ENCODE assay signal across 11 cellular contexts in the genomic region with DNA sequence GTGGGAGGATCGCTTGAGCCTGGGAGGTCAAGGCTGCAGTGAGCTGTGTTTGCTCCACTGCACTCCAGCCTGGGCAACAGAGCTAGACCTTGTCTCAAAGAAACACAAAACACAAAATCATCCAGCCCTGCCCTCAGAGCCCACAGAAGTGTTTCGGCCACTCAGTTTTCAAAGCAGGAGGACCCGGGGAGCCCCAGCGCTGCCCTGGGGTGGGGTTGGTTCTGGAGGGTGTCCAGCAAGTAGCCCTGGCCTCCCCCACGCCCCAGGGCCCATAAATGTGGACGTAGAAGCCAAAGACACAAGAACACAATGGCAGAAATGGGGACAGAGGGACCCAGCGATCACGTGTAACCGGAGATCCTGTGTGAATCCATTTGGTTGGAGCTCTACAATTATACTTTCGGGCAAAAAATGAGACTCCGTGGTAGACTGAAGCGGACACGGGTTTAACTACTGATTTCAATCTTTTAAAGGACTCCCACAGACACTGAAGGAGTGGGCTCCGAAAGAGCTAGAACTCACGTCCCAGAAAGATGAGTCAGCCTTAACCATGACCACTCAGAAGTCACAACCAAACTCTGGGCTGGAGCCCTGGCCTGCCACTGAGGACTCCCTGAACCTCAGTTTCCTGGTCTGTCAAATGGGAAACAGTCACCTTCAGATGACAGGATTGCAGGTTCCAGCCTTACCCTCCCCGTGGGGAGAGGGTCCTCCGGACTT. TPM values are rescaled to one million over a fixed set of nuclear protein-coding genes. Genes with fewer than 3 reads are reported as not detected.
DNase-seq lines count a peak whose midpoint lies in the region; ATAC-seq lines count a peak whose summit lies in the region.
"Had no signal": no experiment of that assay in that cellular context is flagged by ENCODE, and none has a peak within 500 bp of the region (broad histone marks: within the 10 kb centered on the region; RNA-seq: fewer than 3 reads in every experiment).

No MANE protein-coding gene starts in this region.

- peaks cover 0 to 1% of the 10 kb centered on the region in 2 donors for H3K27me3 Mint-ChIP-seq in CD8-positive, alpha-beta memory T cell
- peaks cover 4% of the 10 kb centered on the region for H3K27me3 Mint-ChIP-seq in activated T-helper 1 cell treated with anti-CD3 and anti-CD28 coated beads, Interleukin-12 subunit alpha, Interleukin-12 subunit beta, Interleukin-2, Interleukin-4 antibody, amounts not matched to agents 30 ng/mL and 10 ng/mL and 1 ng/mL, durations not matched to agents 14 hours and 24 hours and 36 hours (ENCODE audit: insufficient read depth)
- H3K27me3 Mint-ChIP-seq in memory B cell = no peaks in the 10 kb centered on the region

- H3K9me3 ChIP-seq in CD8-positive, alpha-beta memory T cell (ENCODE audit: low read length) = no peaks in the 10 kb centered on the region

- no peaks in the 10 kb centered on the region for H3K27me3 ChIP-seq in CD8-positive, alpha-beta memory T cell (ENCODE audit: insufficient read depth, low read length, poor library complexity, severe bottlenecking)

- H3K36me3 Mint-ChIP-seq in CD8-positive, alpha-beta memory T cell = no peaks in the 10 kb centered on the region
- no peaks in the 10 kb centered on the region for H3K36me3 Mint-ChIP-seq in activated T-helper 1 cell treated with anti-CD3 and anti-CD28 coated beads, Interleukin-12 subunit alpha, Interleukin-12 subunit beta, Interleukin-2, Interleukin-4 antibody, amounts not matched to agents 30 ng/mL and 10 ng/mL and 1 ng/mL, durations not matched to agents 14 hours and 24 hours and 36 hours (ENCODE audit: low read depth)
- H3K36me3 Mint-ChIP-seq in memory B cell = no peaks in the 10 kb centered on the region

- H3K27ac ChIP-seq in CD8-positive, alpha-beta memory T cell (ENCODE audit: low read depth, low read length) = peak overlapping the region; percentile 46

- no peak overlapping the region for H3K4me3 Mint-ChIP-seq in CD8-positive, alpha-beta memory T cell
- peak overlapping the region; percentile 15 for H3K4me3 Mint-ChIP-seq in activated T-helper 1 cell treated with anti-CD3 and anti-CD28 coated beads, Interleukin-12 subunit alpha, Interleukin-12 subunit beta, Interleukin-2, Interleukin-4 antibody, amounts not matched to agents 30 ng/mL and 10 ng/mL and 1 ng/mL, durations not matched to agents 14 hours and 24 hours and 36 hours
- no peak overlapping the region for H3K4me3 Mint-ChIP-seq in memory B cell

- H3K36me3 ChIP-seq in CD8-positive, alpha-beta memory T cell (ENCODE audit: insufficient read depth, low read length) = no peaks in the 10 kb centered on the region

- peaks cover 20 to 28% (median 27%) of the 10 kb centered on the region in 3 donors for H3K4me1 Mint-ChIP-seq in CD8-positive, alpha-beta memory T cell
- peaks cover 45% of the 10 kb centered on the region for H3K4me1 Mint-ChIP-seq in activated T-helper 1 cell treated with anti-CD3 and anti-CD28 coated beads, Interleukin-12 subunit alpha, Interleukin-12 subunit beta, Interleukin-2, Interleukin-4 antibody, amounts not matched to agents 30 ng/mL and 10 ng/mL and 1 ng/mL, durations not matched to agents 14 hours and 24 hours and 36 hours (ENCODE audit: low read depth)
- peaks cover 40% of the 10 kb centered on the region for H3K4me1 Mint-ChIP-seq in memory B cell

- no peak overlapping the region for H3K4me3 ChIP-seq in CD8-positive, alpha-beta memory T cell (ENCODE audit: low read length)

- ATAC-seq in HG02798 (IDR thresholded peaks at IDR 0.05; ENCODE audit: poor library complexity, unreplicated experiment) (peak; percentile 51), memory B cell (ENCODE audit: low read depth) (no peak), GM19455 (IDR thresholded peaks at IDR 0.05; ENCODE audit: unreplicated experiment) (no peak)

- no peak for DNase-seq in CD8-positive, alpha-beta memory T cell
- DNase-seq in activated T-helper 1 cell treated with anti-CD3 and anti-CD28 coated beads, Interleukin-12 subunit alpha, Interleukin-12 subunit beta, Interleukin-2, Interleukin-4 antibody, amounts not matched to agents 30 ng/mL and 10 ng/mL and 1 ng/mL, durations not matched to agents 14 hours and 24 hours and 36 hours (ENCODE audit: low spot score) = no peak
- DNase-seq in memory B cell (ENCODE audit: low spot score in 2 of 2) (no peak), NCI-H1092 (lab: John Stamatoyannopoulos, UW) (no peak), GF-D8 (lab: John Stamatoyannopoulos, UW) (no peak), DMS53 treated with DMSO at 0.1 percent for 48 hours (lab: John Stamatoyannopoulos, UW; ENCODE audit: unreplicated experiment) (no peak)
- DNase-seq: erythroblast, midbrain, NCI-H82 had no signal

- intact Hi-C loops in activated T-helper 1 cell treated with anti-CD3 and anti-CD28 coated beads, Interleukin-12 subunit alpha, Interleukin-12 subunit beta, Interleukin-2, Interleukin-4 antibody, amounts not matched to agents 30 ng/mL and 10 ng/mL and 1 ng/mL, durations not matched to agents 14 hours and 24 hours and 36 hours (cut with micrococcal nuclease) = no loop called here

- H3K9me3 Mint-ChIP-seq in CD8-positive, alpha-beta memory T cell = no peaks in the 10 kb centered on the region
- H3K9me3 Mint-ChIP-seq in activated T-helper 1 cell treated with anti-CD3 and anti-CD28 coated beads, Interleukin-12 subunit alpha, Interleukin-12 subunit beta, Interleukin-2, Interleukin-4 antibody, amounts not matched to agents 30 ng/mL and 10 ng/mL and 1 ng/mL, durations not matched to agents 14 hours and 24 hours and 36 hours = peaks cover 5% of the 10 kb centered on the region
- H3K9me3 Mint-ChIP-seq in memory B cell = peaks cover 2% of the 10 kb centered on the region

- CTCF ChIA-PET in CD8-positive, alpha-beta memory T cell (lab: Charles Lee) = interaction anchor here (0.9 to 1.3 kb wide), 2 partner anchors 9 to 43 kb away, joined by 3 read pairs; partner anchors contain the start of gene CYTH4

- no peak overlapping the region for H3K27ac Mint-ChIP-seq in CD8-positive, alpha-beta memory T cell
- H3K27ac Mint-ChIP-seq in activated T-helper 1 cell treated with anti-CD3 and anti-CD28 coated beads, Interleukin-12 subunit alpha, Interleukin-12 subunit beta, Interleukin-2, Interleukin-4 antibody, amounts not matched to agents 30 ng/mL and 10 ng/mL and 1 ng/mL, durations not matched to agents 14 hours and 24 hours and 36 hours = peak overlapping the region; percentile 72
- H3K27ac Mint-ChIP-seq in memory B cell = peak overlapping the region; percentile 20

- POLR2A ChIA-PET in CD8-positive, alpha-beta memory T cell (lab: Charles Lee) = no interaction called here

- peaks cover 9% of the 10 kb centered on the region for H3K4me1 ChIP-seq in CD8-positive, alpha-beta memory T cell (ENCODE audit: insufficient read depth, low read length)

RNA-seq across cellular contexts. Expression of gene CYTH4, which starts 9.0 kb away (rescaled TPM):
- 10 to 100 TPM; 23.1 to 24.7 TPM for total RNA-seq in CD8-positive, alpha-beta memory T cell
- 80.2 TPM for polyA plus RNA-seq in CD8-positive, alpha-beta memory T cell
- 49.5 and 57.1 TPM in 2 replicates for total RNA-seq in activated T-helper 1 cell treated with anti-CD3 and anti-CD28 coated beads, Interleukin-12 subunit alpha, Interleukin-12 subunit beta, Interleukin-2, Interleukin-4 antibody, amounts not matched to agents 30 ng/mL and 10 ng/mL and 1 ng/mL, durations not matched to agents 14 hours and 24 hours and 36 hours

RNA-seq across cellular contexts. Expression of gene RAC2, which starts 29.2 kb away (rescaled TPM):
- total RNA-seq in CD8-positive, alpha-beta memory T cell = 100 to 1,000 TPM; 433 to 452 TPM
- 1,206 TPM for polyA plus RNA-seq in CD8-positive, alpha-beta memory T cell
- 592 and 614 TPM in 2 replicates for total RNA-seq in activated T-helper 1 cell treated with anti-CD3 and anti-CD28 coated beads, Interleukin-12 subunit alpha, Interleukin-12 subunit beta, Interleukin-2, Interleukin-4 antibody, amounts not matched to agents 30 ng/mL and 10 ng/mL and 1 ng/mL, durations not matched to agents 14 hours and 24 hours and 36 hours

Comparison
In these comparisons a context has a peak if more than half of its experiments do, and no peak if none do; other contexts are left out.
1. H3K27ac Mint-ChIP-seq: peak in activated T-helper 1 cell treated with anti-CD3 and anti-CD28 coated beads, Interleukin-12 subunit alpha, Interleukin-12 subunit beta, Interleukin-2, Interleukin-4 antibody, amounts not matched to agents 30 ng/mL and 10 ng/mL and 1 ng/mL, durations not matched to agents 14 hours and 24 hours and 36 hours (single experiment) and memory B cell (single experiment); none in CD8-positive, alpha-beta memory T cell (0 of 8).